Comparison of ENCODE assay signal across 9 cellular contexts in genomic region chrX:79367907-79368306, GRCh38.
DNase-seq lines count a peak whose midpoint lies in the region; ATAC-seq and TF ChIP-seq lines count a peak whose summit lies in the region.
"Had no signal": no experiment of that assay in that cellular context is flagged by ENCODE, and none has a peak within 500 bp of the region (broad histone marks: within the 10 kb centered on the region; RNA-seq: fewer than 3 reads in every experiment).

No MANE protein-coding gene starts in this region.

- H3K4me3 ChIP-seq in Loucy (ENCODE audit: low read length, poor library complexity, severe bottlenecking), result peak overlapping the region; percentile 83

- H3K9me3 ChIP-seq in Loucy (ENCODE audit: insufficient read depth, low read depth, low read length), result no peaks in the 10 kb centered on the region

- peak; percentile 7 for DNase-seq in ELF-1 (ENCODE audit: low read depth, low spot score)
- DNase-seq in central memory CD8-positive, alpha-beta T cell (ENCODE audit: low spot score in 2 of 2), result no peak
- DNase-seq in nephron progenitor cell, result no peak
- DNase-seq in NCI-H446 (lab: John Stamatoyannopoulos, UW), result no peak
- no peak for DNase-seq in T1000 (lab: John Stamatoyannopoulos, UW)
- DNase-seq in GM19240 (ENCODE audit: insufficient read length, low spot score), result no peak
- DNase-seq: COR-L47 had no signal

- peak overlapping the region; percentile 77 for H3K4me2 ChIP-seq in Loucy (ENCODE audit: low read depth, low read length, poor library complexity, severe bottlenecking)

- TF ChIP-seq CTCF in Loucy (conservative IDR thresholded peaks at IDR 0.05; ENCODE audit: low read length), result no peak
- no peak for TF ChIP-seq CTCF in nephron progenitor cell (IDR thresholded peaks at IDR 0.05)

- H3K9me2 ChIP-seq in Loucy (replicated peaks; ENCODE audit: low read depth, low read length), result no peaks in the 10 kb centered on the region

- H3K27me3 ChIP-seq in Loucy (ENCODE audit: insufficient read depth, low read length, poor library complexity, severe bottlenecking), result no peaks in the 10 kb centered on the region

- peaks cover 39% of the 10 kb centered on the region for H3K79me2 ChIP-seq in Loucy (ENCODE audit: insufficient read depth, low read length)

- peaks cover 17% of the 10 kb centered on the region for H3K4me1 Mint-ChIP-seq in central memory CD8-positive, alpha-beta T cell
- peaks cover 13% of the 10 kb centered on the region for H3K4me1 Mint-ChIP-seq in nephron progenitor cell

- H3K36me3 Mint-ChIP-seq in central memory CD8-positive, alpha-beta T cell (ENCODE audit: insufficient read depth), result peaks cover 14% of the 10 kb centered on the region
- no peaks in the 10 kb centered on the region for H3K36me3 Mint-ChIP-seq in nephron progenitor cell (ENCODE audit: low read depth)

- peaks cover 2% of the 10 kb centered on the region; the same call in 1 of the 2 replicates for H3K36me3 ChIP-seq in Loucy (ENCODE audit: insufficient read depth, low read length)

- H3K9ac ChIP-seq in Loucy (ENCODE audit: low read depth, low read length, poor library complexity, severe bottlenecking), result peak overlapping the region; percentile 95

- no peaks in the 10 kb centered on the region for H3K9me3 Mint-ChIP-seq in central memory CD8-positive, alpha-beta T cell
- peaks cover 20% of the 10 kb centered on the region for H3K9me3 Mint-ChIP-seq in nephron progenitor cell

- H3F3A ChIP-seq in Loucy (ENCODE audit: low read depth), result peaks cover 9% of the 10 kb centered on the region; the same call in 1 of the 2 replicates

- H2AFZ ChIP-seq in Loucy (ENCODE audit: low read length), result no peak overlapping the region

- peak overlapping the region; percentile 99 for H3K4me3 Mint-ChIP-seq in central memory CD8-positive, alpha-beta T cell
- H3K4me3 Mint-ChIP-seq in nephron progenitor cell, result peak overlapping the region; percentile 86

- H3K4me1 ChIP-seq in Loucy (ENCODE audit: insufficient read depth, low read length, poor library complexity, severe bottlenecking), result peaks cover 32% of the 10 kb centered on the region

- no peak for ATAC-seq in central memory CD8-positive, alpha-beta T cell (replicated peaks; ENCODE audit: extremely low read depth, poor library complexity, severe bottlenecking)
- no peak for ATAC-seq in HG02852 (IDR thresholded peaks at IDR 0.05; ENCODE audit: unreplicated experiment)

- peaks cover 28% of the 10 kb centered on the region for H4K20me1 ChIP-seq in Loucy (ENCODE audit: insufficient read depth, low read length, poor library complexity, severe bottlenecking)

- peak overlapping the region; percentile 99 for H3K27ac Mint-ChIP-seq in central memory CD8-positive, alpha-beta T cell (ENCODE audit: low read depth)
- no peak overlapping the region for H3K27ac Mint-ChIP-seq in nephron progenitor cell

- H3K27me3 Mint-ChIP-seq in central memory CD8-positive, alpha-beta T cell, result no peaks in the 10 kb centered on the region
- peaks cover 3% of the 10 kb centered on the region for H3K27me3 Mint-ChIP-seq in nephron progenitor cell (ENCODE audit: low read depth, poor library complexity)
